In the genomic region with DNA sequence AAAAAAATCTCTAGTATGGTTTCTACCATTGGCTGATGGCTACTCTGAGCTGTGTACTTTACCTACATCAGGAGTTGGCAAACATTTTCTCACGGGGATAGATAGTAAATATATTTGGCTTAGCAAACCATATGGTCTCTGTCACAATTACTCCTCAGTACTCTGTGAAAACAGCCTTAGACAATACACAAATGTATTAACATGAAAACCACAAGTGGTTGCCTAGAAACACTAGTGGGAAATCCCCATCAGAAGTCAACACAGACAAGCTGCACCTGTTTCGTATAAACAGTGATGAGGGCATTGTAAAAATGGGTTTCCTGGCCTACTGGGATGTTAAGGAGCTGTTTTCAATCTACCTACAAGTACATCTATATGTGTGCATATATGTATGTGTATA, we compare ENCODE assay signal across 8 cellular contexts.
A peak's percentile ranks its signal among the peaks of the same experiment; 100 is the strongest.
DNase-seq lines count a peak whose midpoint lies in the region; ATAC-seq and TF ChIP-seq lines count a peak whose summit lies in the region.

No MANE protein-coding gene starts in this region.

- peaks cover 0 to 5% (median 2%) of the 10 kb centered on the region in 4 donors for H3K4me1 Mint-ChIP-seq in CD4-positive, CD25-positive, alpha-beta regulatory T cell
- no peaks in the 10 kb centered on the region for H3K4me1 Mint-ChIP-seq in activated T-cell treated with anti-CD3 and anti-CD28 coated beads, Interleukin-2, amount 50 U/mL, for 24 hours (ENCODE audit: low read depth)
- no peaks in the 10 kb centered on the region for H3K4me1 Mint-ChIP-seq in activated T-cell treated with anti-CD3 and anti-CD28 coated beads, Interleukin-2, amount 50 U/mL, for 4 hours (ENCODE audit: low read depth)
- no peaks in the 10 kb centered on the region for H3K4me1 Mint-ChIP-seq in activated naive CD4-positive, alpha-beta T cell treated with anti-CD3 and anti-CD28 coated beads, Interleukin-2, amount 10 ng/mL, durations not matched to agents 7 days and 5 days

- TF ChIP-seq CTCF in RWPE1 (conservative IDR thresholded peaks at IDR 0.05; ENCODE audit: low read depth), result no peak

- H3K36me3 ChIP-seq in CD4-positive, CD25-positive, alpha-beta regulatory T cell (ENCODE audit: control insufficient read depth, insufficient read depth, low read length), result no peaks in the 10 kb centered on the region

- CTCF ChIA-PET in RWPE1 (lab: Yijun Ruan, JAX), result interaction anchor here (0.6 kb wide), 3 partner anchors 52 to 240 kb away, joined by 3 to 6 read pairs (median 3); no protein-coding TSS in a partner anchor
- CTCF ChIA-PET in activated naive CD4-positive, alpha-beta T cell treated with anti-CD3 and anti-CD28 coated beads, Interleukin-2, amount 10 ng/mL, durations not matched to agents 7 days and 5 days (lab: Charles Lee), result no interaction called here

- no peak overlapping the region for H3K4me3 ChIP-seq in CD4-positive, CD25-positive, alpha-beta regulatory T cell (ENCODE audit: low read depth, low read length)

- H3K27ac Mint-ChIP-seq in CD4-positive, CD25-positive, alpha-beta regulatory T cell, result no peak overlapping the region
- H3K27ac Mint-ChIP-seq in activated T-cell treated with anti-CD3 and anti-CD28 coated beads, Interleukin-2, amount 50 U/mL, for 24 hours, result no peak overlapping the region
- no peak overlapping the region for H3K27ac Mint-ChIP-seq in activated naive CD4-positive, alpha-beta T cell treated with anti-CD3 and anti-CD28 coated beads, Interleukin-2, amount 10 ng/mL, durations not matched to agents 7 days and 5 days

- H3K4me3 Mint-ChIP-seq in CD4-positive, CD25-positive, alpha-beta regulatory T cell, result no peak overlapping the region
- no peak overlapping the region for H3K4me3 Mint-ChIP-seq in activated T-cell treated with anti-CD3 and anti-CD28 coated beads, Interleukin-2, amount 50 U/mL, for 24 hours
- H3K4me3 Mint-ChIP-seq in activated T-cell treated with anti-CD3 and anti-CD28 coated beads, Interleukin-2, amount 50 U/mL, for 4 hours, result no peak overlapping the region
- H3K4me3 Mint-ChIP-seq in activated naive CD4-positive, alpha-beta T cell treated with anti-CD3 and anti-CD28 coated beads, Interleukin-2, amount 10 ng/mL, durations not matched to agents 7 days and 5 days, result no peak overlapping the region

- H3K4me1 ChIP-seq in CD4-positive, CD25-positive, alpha-beta regulatory T cell (ENCODE audit: control insufficient read depth, insufficient read depth, low read length, poor library complexity, severe bottlenecking), result no peaks in the 10 kb centered on the region

- no peaks in the 10 kb centered on the region for H3K36me3 Mint-ChIP-seq in CD4-positive, CD25-positive, alpha-beta regulatory T cell
- H3K36me3 Mint-ChIP-seq in activated T-cell treated with anti-CD3 and anti-CD28 coated beads, Interleukin-2, amount 50 U/mL, for 24 hours (ENCODE audit: low read depth), result no peaks in the 10 kb centered on the region
- H3K36me3 Mint-ChIP-seq in activated T-cell treated with anti-CD3 and anti-CD28 coated beads, Interleukin-2, amount 50 U/mL, for 4 hours (ENCODE audit: insufficient read depth), result no peaks in the 10 kb centered on the region
- no peaks in the 10 kb centered on the region for H3K36me3 Mint-ChIP-seq in activated naive CD4-positive, alpha-beta T cell treated with anti-CD3 and anti-CD28 coated beads, Interleukin-2, amount 10 ng/mL, durations not matched to agents 7 days and 5 days

- ATAC-seq in CD4-positive, CD25-positive, alpha-beta regulatory T cell (ENCODE audit: low read depth in 2 of 2), result peak; percentile 34 to 57
- peak; percentile 100 for ATAC-seq in GM19467 (IDR thresholded peaks at IDR 0.05; ENCODE audit: unreplicated experiment)
- ATAC-seq in HG03521 (IDR thresholded peaks at IDR 0.05; ENCODE audit: unreplicated experiment), result peak; percentile 99
- no peak for ATAC-seq in activated T-cell treated with anti-CD3 and anti-CD28 coated beads, Interleukin-2, amount 50 U/mL, for 4 hours

- POLR2A ChIA-PET in RWPE1 (lab: Yijun Ruan, JAX; ENCODE audit: low non-redundant PET), result no interaction called here

- H3K9me3 Mint-ChIP-seq in CD4-positive, CD25-positive, alpha-beta regulatory T cell, result peaks cover 0 to 6% (median 3%) of the 10 kb centered on the region in 7 donors
- H3K9me3 Mint-ChIP-seq in activated T-cell treated with anti-CD3 and anti-CD28 coated beads, Interleukin-2, amount 50 U/mL, for 24 hours, result peaks cover 5% of the 10 kb centered on the region
- H3K9me3 Mint-ChIP-seq in activated T-cell treated with anti-CD3 and anti-CD28 coated beads, Interleukin-2, amount 50 U/mL, for 4 hours, result peaks cover 8% of the 10 kb centered on the region
- H3K9me3 Mint-ChIP-seq in activated naive CD4-positive, alpha-beta T cell treated with anti-CD3 and anti-CD28 coated beads, Interleukin-2, amount 10 ng/mL, durations not matched to agents 7 days and 5 days, result peaks cover 2% of the 10 kb centered on the region

- no peaks in the 10 kb centered on the region for H3K27me3 ChIP-seq in CD4-positive, CD25-positive, alpha-beta regulatory T cell (ENCODE audit: control insufficient read depth, insufficient read depth, low read length)

- no peaks in the 10 kb centered on the region for H3K27me3 Mint-ChIP-seq in CD4-positive, CD25-positive, alpha-beta regulatory T cell
- H3K27me3 Mint-ChIP-seq in activated T-cell treated with anti-CD3 and anti-CD28 coated beads, Interleukin-2, amount 50 U/mL, for 24 hours, result no peaks in the 10 kb centered on the region
- H3K27me3 Mint-ChIP-seq in activated T-cell treated with anti-CD3 and anti-CD28 coated beads, Interleukin-2, amount 50 U/mL, for 4 hours (ENCODE audit: low read depth), result no peaks in the 10 kb centered on the region
- no peaks in the 10 kb centered on the region for H3K27me3 Mint-ChIP-seq in activated naive CD4-positive, alpha-beta T cell treated with anti-CD3 and anti-CD28 coated beads, Interleukin-2, amount 10 ng/mL, durations not matched to agents 7 days and 5 days

- H3K9me3 ChIP-seq in CD4-positive, CD25-positive, alpha-beta regulatory T cell (ENCODE audit: control insufficient read depth in 2 of 2, low read length in 2 of 2), result no peaks in the 10 kb centered on the region

- peak in 2 of 3 donors; percentile 11 to 27 for DNase-seq in CD4-positive, CD25-positive, alpha-beta regulatory T cell
- DNase-seq in RPMI8226 (peak; percentile 31), RWPE1 (ENCODE audit: low spot score) (no peak)
- no peak for DNase-seq in activated T-cell treated with anti-CD3 and anti-CD28 coated beads, Interleukin-2, amount 50 U/mL, for 24 hours
- DNase-seq in activated T-cell treated with anti-CD3 and anti-CD28 coated beads, Interleukin-2, amount 50 U/mL, for 4 hours, result no peak
- no peak for DNase-seq in activated naive CD4-positive, alpha-beta T cell treated with anti-CD3 and anti-CD28 coated beads, Interleukin-2, amount 10 ng/mL, durations not matched to agents 7 days and 5 days

- no peak overlapping the region for H3K27ac ChIP-seq in CD4-positive, CD25-positive, alpha-beta regulatory T cell (ENCODE audit: insufficient read depth, low read length, poor library complexity, severe bottlenecking)
- no peak overlapping the region for H3K27ac ChIP-seq in RWPE1

Comparison
In these comparisons a context has a peak if more than half of its experiments do, and no peak if none do; other contexts are left out.
1. ATAC-seq: peak in CD4-positive, CD25-positive, alpha-beta regulatory T cell (2 of 2), GM19467 (single experiment) and HG03521 (single experiment); none in activated T-cell treated with anti-CD3 and anti-CD28 coated beads, Interleukin-2, amount 50 U/mL, for 4 hours (0 of 2).
2. DNase-seq: peak in CD4-positive, CD25-positive, alpha-beta regulatory T cell (2 of 3) and RPMI8226 (single experiment); none in activated T-cell treated with anti-CD3 and anti-CD28 coated beads, Interleukin-2, amount 50 U/mL, for 24 hours (single experiment), activated T-cell treated with anti-CD3 and anti-CD28 coated beads, Interleukin-2, amount 50 U/mL, for 4 hours (single experiment), RWPE1 (single experiment) and activated naive CD4-positive, alpha-beta T cell treated with anti-CD3 and anti-CD28 coated beads, Interleukin-2, amount 10 ng/mL, durations not matched to agents 7 days and 5 days (single experiment).